ENCODE assay signal across 33 cellular contexts in the genomic region with DNA sequence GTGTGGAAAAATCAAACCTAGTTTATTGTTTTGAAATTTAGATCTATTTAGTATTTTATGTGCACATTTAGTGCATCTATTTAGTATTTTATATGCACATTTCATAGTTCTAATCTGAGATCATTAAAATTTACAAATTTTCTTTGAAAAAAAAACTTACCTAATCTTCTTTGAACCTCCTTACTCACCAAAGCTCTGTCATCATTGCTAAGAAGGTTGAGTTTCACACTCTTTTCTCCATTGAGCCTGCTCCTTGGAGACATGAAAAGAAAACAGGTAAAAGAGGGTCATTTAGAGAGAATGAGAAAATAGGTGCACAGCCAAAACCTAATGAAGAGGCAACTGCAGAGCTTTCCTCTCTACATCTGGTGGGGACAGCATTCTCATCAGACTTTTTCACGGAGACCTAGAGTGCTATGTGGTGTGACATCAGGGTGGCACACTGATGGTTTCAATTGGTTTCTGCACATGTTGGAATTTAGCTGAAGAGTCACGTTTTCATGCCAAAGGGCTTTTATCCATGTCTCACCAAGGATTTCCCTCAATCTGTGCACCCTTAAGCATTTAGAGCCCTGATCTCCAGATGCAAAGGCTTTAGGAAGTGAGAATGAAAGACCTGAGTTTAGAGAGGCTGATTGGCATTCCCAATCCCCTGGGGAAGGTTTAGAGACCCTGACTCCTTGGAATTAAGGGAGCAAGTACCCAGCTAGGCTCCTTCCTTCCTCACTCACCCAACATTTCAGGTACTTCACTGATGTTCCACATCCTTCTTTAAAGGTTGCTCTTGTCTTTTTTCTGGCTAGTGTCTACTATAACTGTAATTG.
A peak's percentile ranks its signal among the peaks of the same experiment; 100 is the strongest.
DNase-seq lines count a peak whose midpoint lies in the region; ATAC-seq, FAIRE-seq and TF ChIP-seq lines count a peak whose summit lies in the region.
"Had no signal": no experiment of that assay in that cellular context is flagged by ENCODE, and none has a peak within 500 bp of the region (broad histone marks: within the 10 kb centered on the region; RNA-seq: fewer than 3 reads in every experiment).

No MANE protein-coding gene starts in this region.

- no peak for TF ChIP-seq RAD21 in HepG2 (CRISPR knock-in tag; IDR thresholded peaks at IDR 0.05)

- H3K4me2 ChIP-seq in astrocyte (ENCODE audit: low read length), result peak overlapping the region; percentile 65
- H3K4me2 ChIP-seq in HepG2 (ENCODE audit: low read depth, low read length), result peak overlapping the region; percentile 40; the same call in 1 of the 2 replicates

- H3K4me3 ChIP-seq in HFF-Myc (replicated peaks; ENCODE audit: low read depth, low read length) (no peak overlapping the region), astrocyte (ENCODE audit: insufficient read depth, low read depth, low read length) (no peak overlapping the region), HepG2 (replicated peaks in 1 of 3; ENCODE audit: insufficient read depth in 1 of 3, low read depth in 2 of 3, low read length in 3 of 3) (no peak overlapping the region), gastrocnemius medialis (no peak overlapping the region)
- H3K4me3 ChIP-seq: BLaER1 treated with 17β-estradiol and CSF1 and Interleukin-3, amounts not matched to agents 10 nM and 100 nM; dorsolateral prefrontal cortex; HAP-1; lower lobe of right lung; spleen; thyroid gland had no signal

- in situ Hi-C loops in HepG2 (cut with HindIII; ENCODE audit: extremely low pct_ligation_motif_present, low pct_unique_long_range_greater_than_20kb) (no loop called here), gastrocnemius medialis (cut with MboI; ENCODE audit: low sequenced_read_pairs in 4 of 4) (no loop called here)

- CTCF ChIA-PET in HepG2 (lab: Yijun Ruan, JAX; ENCODE audit: low intra/inter-chr PET ratio, low total read pairs), result no interaction called here

- no peak for FAIRE-seq in astrocyte (lab: Jason Lieb, UNC)
- FAIRE-seq in HepG2 (lab: Jason Lieb, UNC), result no peak
- FAIRE-seq: TTC549 had no signal

- peak overlapping the region; percentile 44 for H3K27ac Mint-ChIP-seq in astrocyte (ENCODE audit: unreplicated experiment)
- H3K27ac Mint-ChIP-seq: activated CD4-positive, alpha-beta T cell treated with anti-CD3 and anti-CD28 coated beads, Interleukin-2, amount 10 ng/mL, durations not matched to agents 24 days and 14 days; activated CD8-positive, alpha-beta memory T cell treated with anti-CD3 and anti-CD28 coated beads, Interleukin-2, amount 10 ng/mL, durations not matched to agents 7 days and 5 days had no signal

- peaks cover 13% of the 10 kb centered on the region for H3K4me1 Mint-ChIP-seq in astrocyte (ENCODE audit: low read depth, unreplicated experiment)
- H3K4me1 Mint-ChIP-seq: activated CD4-positive, alpha-beta T cell treated with anti-CD3 and anti-CD28 coated beads, Interleukin-2, amount 10 ng/mL, durations not matched to agents 24 days and 14 days; activated CD8-positive, alpha-beta memory T cell treated with anti-CD3 and anti-CD28 coated beads, Interleukin-2, amount 10 ng/mL, durations not matched to agents 7 days and 5 days had no signal

- H4K20me1 ChIP-seq in astrocyte (ENCODE audit: insufficient read depth, low read length) (no peaks in the 10 kb centered on the region), HepG2 (ENCODE audit: insufficient read depth, low read length) (no peaks in the 10 kb centered on the region)
- H4K20me1 ChIP-seq: BLaER1 treated with 17β-estradiol and CSF1 and Interleukin-3, amounts not matched to agents 10 nM and 100 nM had no signal

- H3K27ac ChIP-seq in 22Rv1 (peak overlapping the region; percentile 83), astrocyte (ENCODE audit: low read depth, low read length) (peak overlapping the region; percentile 7), HepG2 (ENCODE audit: extremely low read length, insufficient read depth, low read length) (peak overlapping the region; percentile 27), gastrocnemius medialis (no peak overlapping the region)
- H3K27ac ChIP-seq: BLaER1 treated with 17β-estradiol and CSF1 and Interleukin-3, amounts not matched to agents 10 nM and 100 nM; dorsolateral prefrontal cortex; lower lobe of right lung; spleen; thyroid gland had no signal

- H3K36me3 ChIP-seq in astrocyte (ENCODE audit: insufficient read depth, low read length) (peaks cover 14% of the 10 kb centered on the region), HepG2 (replicated peaks in 1 of 2; ENCODE audit: control insufficient read depth in 1 of 2, insufficient read depth in 2 of 2, low read length in 2 of 2) (peaks cover 2 to 23% of the 10 kb centered on the region in 2 experiments), gastrocnemius medialis (peaks cover 0 to 43% of the 10 kb centered on the region in 2 donors)
- H3K36me3 ChIP-seq: BLaER1 treated with 17β-estradiol and CSF1 and Interleukin-3, amounts not matched to agents 10 nM and 100 nM; lower lobe of right lung; spleen; thyroid gland had no signal

- intact Hi-C loops in HepG2 (cut with micrococcal nuclease; ENCODE audit: unreplicated experiment), result loop anchor here (2.0 kb wide), 1 partner anchor 36 kb away; no protein-coding TSS in a partner anchor
- intact Hi-C loops in gastrocnemius medialis (cut with DNase I; ENCODE audit: low total_unique reads), result no loop called here

- no peaks in the 10 kb centered on the region for H3K36me3 Mint-ChIP-seq in astrocyte (ENCODE audit: low read depth, unreplicated experiment)
- H3K36me3 Mint-ChIP-seq: activated CD8-positive, alpha-beta memory T cell treated with anti-CD3 and anti-CD28 coated beads, Interleukin-2, amount 10 ng/mL, durations not matched to agents 7 days and 5 days had no signal

- POLR2A ChIA-PET in HepG2 (lab: Yijun Ruan, JAX), result interaction anchor here (1.0 to 1.8 kb wide), 6 partner anchors 10 to 181 kb away, joined by 4 to 10 read pairs (median 7); a partner anchor contains a TSS

- H3K9ac ChIP-seq in astrocyte (ENCODE audit: low read length) (no peak overlapping the region), HepG2 (ENCODE audit: insufficient read depth, low read depth, low read length) (no peak overlapping the region)
- H3K9ac ChIP-seq: BLaER1 treated with 17β-estradiol and CSF1 and Interleukin-3, amounts not matched to agents 10 nM and 100 nM had no signal

- no peak overlapping the region for H2AFZ ChIP-seq in astrocyte (ENCODE audit: low read depth, low read length)
- H2AFZ ChIP-seq in HepG2 (ENCODE audit: low read length), result no peak overlapping the region

- TF ChIP-seq POLR2A in HepG2 (IDR thresholded peaks at IDR 0.05; ENCODE audit: insufficient read depth in 1 of 2, low read depth in 2 of 2, low read length in 2 of 2) (no peak), gastrocnemius medialis (IDR thresholded peaks at IDR 0.05) (no peak)

- no TSS peak for BruUV-seq in HepG2 (replicated peaks; lab: Mats Ljungman, UMichigan)

- H3K4me1 ChIP-seq in astrocyte (ENCODE audit: insufficient read depth, low read length) (peaks cover 43% of the 10 kb centered on the region), HepG2 (ENCODE audit: insufficient read depth, low read length) (peaks cover 41% of the 10 kb centered on the region), gastrocnemius medialis (peaks cover 16 to 20% of the 10 kb centered on the region in 2 donors)
- H3K4me1 ChIP-seq: spleen had no signal

- ATAC-seq in HepG2 (no peak), HG03571 (IDR thresholded peaks at IDR 0.05; ENCODE audit: unreplicated experiment) (no peak), GM21576 (IDR thresholded peaks at IDR 0.05; ENCODE audit: unreplicated experiment) (no peak), gastrocnemius medialis (no peak)
- ATAC-seq: activated CD8-positive, alpha-beta memory T cell treated with anti-CD3 and anti-CD28 coated beads, Interleukin-2, amount 10 ng/mL, durations not matched to agents 7 days and 5 days; stimulated activated naive CD8-positive, alpha-beta T cell treated with anti-CD3 and anti-CD28 coated beads, Interleukin-15, Interleukin-2, amounts not matched to agents 100 U/mL and 50 U/mL, for 24 hours had no signal

- no peaks in the 10 kb centered on the region for H3K79me2 ChIP-seq in astrocyte (ENCODE audit: insufficient read depth, low read length)
- no peaks in the 10 kb centered on the region for H3K79me2 ChIP-seq in HepG2 (ENCODE audit: insufficient read depth, low read length)

- TF ChIP-seq CTCF in 22Rv1 (IDR thresholded peaks at IDR 0.05) (no peak), HFF-Myc (IDR thresholded peaks at IDR 0.05; ENCODE audit: low read depth, low read length, missing control alignments) (no peak), astrocyte (IDR thresholded peaks at IDR 0.05; ENCODE audit: insufficient read depth, low read depth, low read length) (no peak), HepG2 (CRISPR knock-in tag; IDR thresholded peaks at IDR 0.05) (no peak), gastrocnemius medialis (IDR thresholded peaks at IDR 0.05 in 4 of 5, conservative IDR thresholded peaks at IDR 0.05 in 1 of 5) (no peak)

- no peaks in the 10 kb centered on the region for H3K27me3 Mint-ChIP-seq in astrocyte (ENCODE audit: low read depth, unreplicated experiment)

- H3K9me3 ChIP-seq in astrocyte (ENCODE audit: insufficient read depth, low read depth, low read length) (no peaks in the 10 kb centered on the region), HepG2 (ENCODE audit: low read length) (peaks cover 8% of the 10 kb centered on the region; the same call in 1 of the 2 replicates), gastrocnemius medialis (no peaks in the 10 kb centered on the region)
- H3K9me3 ChIP-seq: BLaER1 treated with 17β-estradiol and CSF1 and Interleukin-3, amounts not matched to agents 10 nM and 100 nM; HAP-1; lower lobe of right lung; spleen; thyroid gland had no signal

- H3K27me3 ChIP-seq in astrocyte (ENCODE audit: insufficient read depth, low read length) (no peaks in the 10 kb centered on the region), HepG2 (ENCODE audit: control insufficient read depth in 1 of 2, insufficient read depth in 2 of 2, low read length in 2 of 2) (no peaks in the 10 kb centered on the region), gastrocnemius medialis (no peaks in the 10 kb centered on the region)
- H3K27me3 ChIP-seq: BLaER1 treated with 17β-estradiol and CSF1 and Interleukin-3, amounts not matched to agents 10 nM and 100 nM; foreskin keratinocyte; thyroid gland had no signal

- peak; percentile 17 for DNase-seq in HFF-Myc (ENCODE audit: extremely low read depth, low read depth)
- DNase-seq in astrocyte (ENCODE audit: low read depth), result no peak
- no peak for DNase-seq in HepG2 (ENCODE audit: low spot score)
- no peak for DNase-seq in NCI-H187 treated with DMSO at 0.1 percent for 48 hours (lab: John Stamatoyannopoulos, UW)
- no peak for DNase-seq in gastrocnemius medialis
- DNase-seq: activated CD4-positive, alpha-beta T cell treated with anti-CD3 and anti-CD28 coated beads, Interleukin-2, amount 10 ng/mL, durations not matched to agents 24 days and 14 days; activated CD8-positive, alpha-beta memory T cell treated with anti-CD3 and anti-CD28 coated beads, Interleukin-2, amount 10 ng/mL, durations not matched to agents 7 days and 5 days; activated naive CD4-positive, alpha-beta T cell treated with anti-CD3 and anti-CD28 coated beads, Interleukin-2, amount 50 U/mL, for 16 hours; anterior cingulate cortex; central memory CD4-positive, alpha-beta T cell; dorsolateral prefrontal cortex; erythroblast; KG1; lower lobe of right lung; MV-4-11; NCI-H1930; NCI-H2227 treated with DMSO at 0.1 percent for 48 hours; NCI-H774; occipital lobe; retina; SHP77 treated with DMSO at 0.1 percent for 48 hours; spleen; stimulated activated CD4-positive, alpha-beta T cell treated with anti-CD3 and anti-CD28 coated beads, Interleukin-4, amount 100 ng/mL, for 24 hours; stimulated activated naive CD8-positive, alpha-beta T cell treated with anti-CD3 and anti-CD28 coated beads, Interleukin-15, Interleukin-2, amounts not matched to agents 100 U/mL and 50 U/mL, for 24 hours; T-helper 1 cell; thyroid gland had no signal

- H3K9me3 Mint-ChIP-seq in astrocyte (ENCODE audit: unreplicated experiment), result no peaks in the 10 kb centered on the region
- H3K9me3 Mint-ChIP-seq: activated CD4-positive, alpha-beta T cell treated with anti-CD3 and anti-CD28 coated beads, Interleukin-2, amount 10 ng/mL, durations not matched to agents 24 days and 14 days had no signal

- TF ChIP-seq EP300 in HepG2 (IDR thresholded peaks at IDR 0.05; ENCODE audit: low read depth in 2 of 2, low read length in 2 of 2) (no peak), HepG2 (CRISPR knock-in tag; IDR thresholded peaks at IDR 0.05; ENCODE audit: borderline replicate concordance) (no peak)

- 95% methylated on average over 2 of the region's 2 CpGs for WGBS in HepG2 (ENCODE audit: low lambda C conversion rate)

- H3K4me3 Mint-ChIP-seq in astrocyte (ENCODE audit: unreplicated experiment), result no peak overlapping the region
- H3K4me3 Mint-ChIP-seq: activated CD4-positive, alpha-beta T cell treated with anti-CD3 and anti-CD28 coated beads, Interleukin-2, amount 10 ng/mL, durations not matched to agents 24 days and 14 days; activated CD8-positive, alpha-beta memory T cell treated with anti-CD3 and anti-CD28 coated beads, Interleukin-2, amount 10 ng/mL, durations not matched to agents 7 days and 5 days had no signal

Comparison
In these comparisons a context has a peak if more than half of its experiments do, and no peak if none do; other contexts are left out.
1. H3K27ac ChIP-seq: peak in 22Rv1 (single experiment), astrocyte (single experiment) and HepG2 (single experiment); none in gastrocnemius medialis (0 of 4).